In genomic region chr17:12020595-12021590, GRCh38 we compare ENCODE assay signal across 8 cellular contexts. TPM values are rescaled to one million over a fixed set of nuclear protein-coding genes. Genes with fewer than 3 reads are reported as not detected.
A peak's percentile ranks its signal among the peaks of the same experiment; 100 is the strongest.
DNase-seq lines count a peak whose midpoint lies in the region; TF ChIP-seq lines count a peak whose summit lies in the region.

Gene MAP2K4, plus strand, starts transcription at chr17:12020877. Its CDS starts 10 bp downstream, at chr17:12020887.

- DNase-seq in G401 (ENCODE audit: low spot score) (peak; percentile 90), GOT3 (lab: John Stamatoyannopoulos, UW) (peak; percentile 67), LNCaP clone FGC (ENCODE audit: low read depth) (peak; percentile 38), SK-N-DZ (ENCODE audit: low spot score) (peak; percentile 82), germinal center (ENCODE audit: low spot score) (peak; percentile 97), nucleus accumbens (lab: John Stamatoyannopoulos, UW) (peak in 55 of 56 donors; percentile 53 to 95 (median 88)), superior temporal gyrus (ENCODE audit: extremely low spot score) (peak; percentile 87)
- DNase-seq in activated naive CD4-positive, alpha-beta T cell treated with anti-CD3 and anti-CD28 coated beads for 36 hours, result peak; percentile 93

- H3K4me3 ChIP-seq in LNCaP clone FGC (ENCODE audit: low read depth, low read length), result peak within 1 kb of the TSS; percentile 64

- no peaks in the 10 kb centered on the region for H3K36me3 Mint-ChIP-seq in activated naive CD4-positive, alpha-beta T cell treated with anti-CD3 and anti-CD28 coated beads for 36 hours (ENCODE audit: low read depth)

- no peak for TF ChIP-seq CTCF in LNCaP clone FGC (IDR thresholded peaks at IDR 0.05; ENCODE audit: control insufficient read depth, extremely low read depth, insufficient read depth)

- intact Hi-C loops in activated naive CD4-positive, alpha-beta T cell treated with anti-CD3 and anti-CD28 coated beads for 36 hours (cut with micrococcal nuclease), result loop anchor here (1.0 kb wide), 1 partner anchor 24 kb away; the partner anchor contains the start of gene ZNF18

- H3K4me3 Mint-ChIP-seq in activated naive CD4-positive, alpha-beta T cell treated with anti-CD3 and anti-CD28 coated beads for 36 hours, result peak within 1 kb of the TSS; percentile 73

- H3K4me1 Mint-ChIP-seq in activated naive CD4-positive, alpha-beta T cell treated with anti-CD3 and anti-CD28 coated beads for 36 hours (ENCODE audit: low read depth), result peaks cover 45% of the 10 kb centered on the region

- CTCF ChIA-PET in activated naive CD4-positive, alpha-beta T cell treated with anti-CD3 and anti-CD28 coated beads for 36 hours (lab: Charles Lee), result interaction anchor here (1.3 to 1.5 kb wide), 2 partner anchors 22 to 24 kb away, joined by 3 read pairs; partner anchors contain the start of gene ZNF18

- H3K27ac Mint-ChIP-seq in activated naive CD4-positive, alpha-beta T cell treated with anti-CD3 and anti-CD28 coated beads for 36 hours, result peak within 1 kb of the TSS; percentile 73

- H3K9me3 Mint-ChIP-seq in activated naive CD4-positive, alpha-beta T cell treated with anti-CD3 and anti-CD28 coated beads for 36 hours, result no peaks in the 10 kb centered on the region

- in situ Hi-C loops in G401 (cut with HindIII; ENCODE audit: low sequenced_read_pairs), result no loop called here

- H3K27me3 Mint-ChIP-seq in activated naive CD4-positive, alpha-beta T cell treated with anti-CD3 and anti-CD28 coated beads for 36 hours (ENCODE audit: low read depth), result no peaks in the 10 kb centered on the region

RNA-seq across cellular contexts. Expression of gene MAP2K4, which starts in this region (rescaled TPM):
- total RNA-seq in G401 (2014; rRNA removed; shearing (Covaris generic)), result 41.8 and 56.6 TPM in 2 replicates
- 29.7 and 30.3 TPM in 2 replicates for polyA plus RNA-seq in SK-N-DZ (2014; cell fraction: cytosol; rRNA removed)
- polyA plus RNA-seq in SK-N-DZ (2014; cell fraction: nucleus; rRNA removed), result 17.2 and 20.4 TPM in 2 replicates
- total RNA-seq in activated naive CD4-positive, alpha-beta T cell treated with anti-CD3 and anti-CD28 coated beads for 36 hours, result 10 to 100 TPM; 22.5 to 23.5 TPM

Comparison
In these comparisons a context has a peak if more than half of its experiments do, and no peak if none do; other contexts are left out.
1. Peak in every context shown above with its lines: DNase-seq and H3K4me3 ChIP-seq.
2. DNase-seq: peak in every context shown above with its lines; median percentile 97 in germinal center; 93 in activated naive CD4-positive, alpha-beta T cell treated with anti-CD3 and anti-CD28 coated beads for 36 hours; 90 in G401; 88 in nucleus accumbens; 87 in superior temporal gyrus; 82 in SK-N-DZ; 67 in GOT3; 38 in LNCaP clone FGC.